Comparison of ENCODE assay signal across 8 cellular contexts in genomic region chr12:122887817-122888212, GRCh38. TPM values are rescaled to one million over a fixed set of nuclear protein-coding genes. Genes with fewer than 3 reads are reported as not detected.
DNase-seq lines count a peak whose midpoint lies in the region; ATAC-seq and TF ChIP-seq lines count a peak whose summit lies in the region.

No MANE protein-coding gene starts in this region.

- H3K27me3 ChIP-seq in BLaER1: no peaks in the 10 kb centered on the region
- H3K27me3 ChIP-seq in SJCRH30: no peaks in the 10 kb centered on the region
- H3K27me3 ChIP-seq in right lobe of liver: no peaks in the 10 kb centered on the region
- no peaks in the 10 kb centered on the region for H3K27me3 ChIP-seq in BE2C

- intact Hi-C loops in right lobe of liver (cut with DNase I): no loop called here

- no peaks in the 10 kb centered on the region for H3K9me3 ChIP-seq in BLaER1
- no peaks in the 10 kb centered on the region for H3K9me3 ChIP-seq in SJCRH30 (replicated peaks)
- H3K9me3 ChIP-seq in right lobe of liver: no peaks in the 10 kb centered on the region
- H3K9me3 ChIP-seq in BE2C: no peaks in the 10 kb centered on the region; the same call in 1 of the 2 replicates

- peaks cover 99% of the 10 kb centered on the region for H3K4me1 ChIP-seq in BLaER1
- peaks cover 48% of the 10 kb centered on the region for H3K4me1 ChIP-seq in SJCRH30
- H3K4me1 ChIP-seq in right lobe of liver: peaks cover 0 to 48% (median 11%) of the 10 kb centered on the region in 4 donors
- H3K4me1 ChIP-seq in BE2C: peaks cover 7% of the 10 kb centered on the region

- H3K4me3 ChIP-seq in BLaER1 (peak overlapping the region; percentile 46; the same call in 1 of the 2 replicates), SJCRH30 (no peak overlapping the region), right lobe of liver (no peak overlapping the region), BE2C (ENCODE audit: low read depth, low read length) (no peak overlapping the region)

- peaks cover 82% of the 10 kb centered on the region for H4K20me1 ChIP-seq in BLaER1

- no peak for TF ChIP-seq POLR2A in right lobe of liver (IDR thresholded peaks at IDR 0.05)

- H3K27ac ChIP-seq in BLaER1 (peak overlapping the region; percentile 71), SJCRH30 (0 out of 2 replicates have a peak overlapping the region, but pooled peaks have one; percentile 8), right lobe of liver (peak overlapping the region; percentile 66 to 83 (median 80))

- DNase-seq in SJCRH30 (no peak), right lobe of liver (no peak), BE2C (no peak), DMS79 (lab: John Stamatoyannopoulos, UW) (no peak), G401 (ENCODE audit: low spot score) (no peak)
- no peak for DNase-seq in effector CD4-positive, alpha-beta T cell

- 0 out of 2 replicates have a peak, but pooled peaks cover 4% of the 10 kb centered on the region for H3K36me3 ChIP-seq in BLaER1
- H3K36me3 ChIP-seq in SJCRH30: no peaks in the 10 kb centered on the region; the same call in 1 of the 2 replicates
- no peaks in the 10 kb centered on the region for H3K36me3 ChIP-seq in right lobe of liver
- H3K36me3 ChIP-seq in BE2C: no peaks in the 10 kb centered on the region

- WGBS in right lobe of liver (ENCODE audit: insufficient coverage, low coverage, low lambda C conversion rate, missing lambda C conversion rate): 65% methylated on average over 5 of the region's 5 CpGs

- peak; percentile 30 for ATAC-seq in GM21528 (IDR thresholded peaks at IDR 0.05; ENCODE audit: low FRiP score, unreplicated experiment)
- ATAC-seq in right lobe of liver: no peak

- peak overlapping the region; percentile 47; the same call in 1 of the 2 replicates for H3K9ac ChIP-seq in BLaER1

- H3K4me2 ChIP-seq in BLaER1: peak overlapping the region; percentile 96

- TF ChIP-seq CTCF in right lobe of liver (IDR thresholded peaks at IDR 0.05): no peak
- no peak for TF ChIP-seq CTCF in BE2C (IDR thresholded peaks at IDR 0.05; ENCODE audit: low read depth, low read length)

- in situ Hi-C loops in G401 (cut with HindIII; ENCODE audit: low sequenced_read_pairs): no loop called here

RNA-seq across cellular contexts. Expression of gene VPS37B, which starts 8.1 kb away (rescaled TPM):
- 33.2 and 34.2 TPM in 2 replicates for total RNA-seq in SJCRH30 (2014; rRNA removed; shearing (Covaris generic))
- 1 to 10 TPM; 5.2 to 6.7 (median 6.0) TPM for total RNA-seq in right lobe of liver
- polyA plus RNA-seq in BE2C (2012; ENCODE audit: insufficient read depth, insufficient read length, low read depth): 34.9 TPM
- 38.3 and 53.4 TPM in 2 replicates for total RNA-seq in G401 (2014; rRNA removed; shearing (Covaris generic))

RNA-seq across cellular contexts. Expression of gene HIP1R, which starts 52.6 kb away (rescaled TPM):
- total RNA-seq in SJCRH30 (2014; rRNA removed; shearing (Covaris generic)): 6.5 and 9.8 TPM in 2 replicates
- 10 to 100 TPM; 23.6 to 37.2 (median 27.8) TPM for total RNA-seq in right lobe of liver
- polyA plus RNA-seq in BE2C (2012; ENCODE audit: insufficient read depth, insufficient read length, low read depth): 0.85 TPM
- total RNA-seq in G401 (2014; rRNA removed; shearing (Covaris generic)): 14.0 and 19.3 TPM in 2 replicates

Comparison
In these comparisons a context has a peak if more than half of its experiments do, and no peak if none do; other contexts are left out.
1. H3K27ac ChIP-seq: peak in every context shown above with its lines; median percentile 80 in right lobe of liver; 71 in BLaER1; 8 in SJCRH30.